1 cellular context compared by ENCODE assay signal in the genomic region with DNA sequence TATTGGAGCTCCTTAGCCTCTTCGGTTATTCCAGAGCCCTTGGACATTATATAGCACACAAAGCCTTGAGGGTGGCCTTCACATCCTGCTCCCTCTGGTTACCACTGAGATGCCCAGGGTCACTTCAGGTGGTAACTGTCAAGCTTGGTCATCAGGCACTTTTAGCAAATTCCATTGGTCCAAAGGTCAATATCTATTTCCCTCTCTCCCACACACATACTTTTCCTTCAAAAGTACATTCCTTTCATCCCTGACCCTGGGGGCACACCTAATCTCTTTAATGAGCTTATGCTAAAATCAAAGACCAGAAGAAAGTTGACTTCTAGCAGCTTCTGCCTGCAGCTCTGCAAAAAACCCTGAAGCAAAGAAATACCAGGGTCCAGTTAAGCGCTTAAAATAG.
TF ChIP-seq lines count a peak whose summit lies in the region.

No MANE protein-coding gene starts in this region.

TF ChIP-seq in HepG2, 621 proteins besides CTCF, POLR2A, EP300 and RAD21 (continued from another document):
- TF ChIP-seq, protein P1, sequence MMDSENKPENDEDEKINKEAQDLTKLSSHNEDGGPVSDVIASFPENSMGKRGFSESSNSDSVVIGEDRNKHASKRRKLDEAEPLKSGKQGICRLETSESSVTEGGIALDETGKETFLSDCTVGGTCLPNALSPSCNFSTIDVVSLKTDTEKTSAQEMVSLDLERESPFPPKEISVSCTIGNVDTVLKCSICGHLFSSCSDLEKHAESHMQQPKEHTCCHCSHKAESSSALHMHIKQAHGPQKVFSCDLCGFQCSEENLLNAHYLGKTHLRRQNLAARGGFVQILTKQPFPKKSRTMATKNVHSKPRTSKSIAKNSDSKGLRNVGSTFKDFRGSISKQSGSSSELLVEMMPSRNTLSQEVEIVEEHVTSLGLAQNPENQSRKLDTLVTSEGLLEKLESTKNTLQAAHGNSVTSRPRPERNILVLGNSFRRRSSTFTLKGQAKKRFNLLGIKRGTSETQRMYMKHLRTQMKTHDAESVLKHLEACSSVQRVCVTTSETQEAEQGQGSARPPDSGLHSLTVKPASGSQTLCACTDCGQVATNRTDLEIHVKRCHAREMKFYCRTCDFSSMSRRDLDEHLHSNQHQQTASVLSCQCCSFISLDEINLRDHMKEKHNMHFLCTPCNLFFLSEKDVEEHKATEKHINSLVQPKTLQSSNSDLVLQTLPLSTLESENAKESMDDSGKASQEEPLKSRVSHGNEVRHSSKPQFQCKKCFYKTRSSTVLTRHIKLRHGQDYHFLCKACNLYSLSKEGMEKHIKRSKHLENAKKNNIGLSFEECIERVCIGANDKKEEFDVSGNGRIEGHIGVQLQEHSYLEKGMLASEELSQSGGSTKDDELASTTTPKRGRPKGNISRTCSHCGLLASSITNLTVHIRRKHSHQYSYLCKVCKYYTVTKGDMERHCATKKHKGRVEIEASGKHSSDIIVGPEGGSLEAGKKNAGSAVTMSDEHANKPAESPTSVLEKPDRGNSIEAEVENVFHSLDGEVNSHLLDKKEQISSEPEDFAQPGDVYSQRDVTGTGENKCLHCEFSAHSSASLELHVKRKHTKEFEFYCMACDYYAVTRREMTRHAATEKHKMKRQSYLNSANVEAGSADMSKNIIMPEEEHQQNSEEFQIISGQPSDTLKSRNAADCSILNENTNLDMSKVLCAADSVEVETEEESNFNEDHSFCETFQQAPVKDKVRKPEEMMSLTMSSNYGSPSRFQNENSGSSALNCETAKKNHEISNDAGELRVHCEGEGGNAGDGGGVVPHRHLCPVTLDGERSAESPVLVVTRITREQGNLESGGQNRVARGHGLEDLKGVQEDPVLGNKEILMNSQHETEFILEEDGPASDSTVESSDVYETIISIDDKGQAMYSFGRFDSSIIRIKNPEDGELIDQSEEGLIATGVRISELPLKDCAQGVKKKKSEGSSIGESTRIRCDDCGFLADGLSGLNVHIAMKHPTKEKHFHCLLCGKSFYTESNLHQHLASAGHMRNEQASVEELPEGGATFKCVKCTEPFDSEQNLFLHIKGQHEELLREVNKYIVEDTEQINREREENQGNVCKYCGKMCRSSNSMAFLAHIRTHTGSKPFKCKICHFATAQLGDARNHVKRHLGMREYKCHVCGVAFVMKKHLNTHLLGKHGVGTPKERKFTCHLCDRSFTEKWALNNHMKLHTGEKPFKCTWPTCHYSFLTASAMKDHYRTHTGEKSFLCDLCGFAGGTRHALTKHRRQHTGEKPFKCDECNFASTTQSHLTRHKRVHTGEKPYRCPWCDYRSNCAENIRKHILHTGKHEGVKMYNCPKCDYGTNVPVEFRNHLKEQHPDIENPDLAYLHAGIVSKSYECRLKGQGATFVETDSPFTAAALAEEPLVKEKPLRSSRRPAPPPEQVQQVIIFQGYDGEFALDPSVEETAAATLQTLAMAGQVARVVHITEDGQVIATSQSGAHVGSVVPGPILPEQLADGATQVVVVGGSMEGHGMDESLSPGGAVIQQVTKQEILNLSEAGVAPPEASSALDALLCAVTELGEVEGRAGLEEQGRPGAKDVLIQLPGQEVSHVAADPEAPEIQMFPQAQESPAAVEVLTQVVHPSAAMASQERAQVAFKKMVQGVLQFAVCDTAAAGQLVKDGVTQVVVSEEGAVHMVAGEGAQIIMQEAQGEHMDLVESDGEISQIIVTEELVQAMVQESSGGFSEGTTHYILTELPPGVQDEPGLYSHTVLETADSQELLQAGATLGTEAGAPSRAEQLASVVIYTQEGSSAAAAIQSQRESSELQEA (CRISPR knock-in tag; IDR thresholded peaks at IDR 0.05; ENCODE audit: not compliant biosample characterization) = no peak
- TF ChIP-seq NR2F6 (IDR thresholded peaks at IDR 0.05) (peak; percentile 66; the same call in 1 of the 2 replicates), NR2F6 (CRISPR knock-in tag; IDR thresholded peaks at IDR 0.05) (0 out of 2 replicates have a peak, but pooled peaks have one; percentile 21), ISL2 (CRISPR knock-in tag; IDR thresholded peaks at IDR 0.05) (peak; percentile 57; the same call in 1 of the 2 replicates), ZNF709 (CRISPR knock-in tag; IDR thresholded peaks at IDR 0.05) (no peak), TCF7 (IDR thresholded peaks at IDR 0.05; ENCODE audit: low read depth) (peak; percentile 37; the same call in 1 of the 2 replicates), HNF4A (CRISPR knock-in tag; IDR thresholded peaks at IDR 0.05) (peak; percentile 90), YY1 (IDR thresholded peaks at IDR 0.05; ENCODE audit: insufficient read depth, insufficient replicate concordance, low read depth, low read length) (no peak), NFKB2 (CRISPR knock-in tag; IDR thresholded peaks at IDR 0.05; ENCODE audit: borderline replicate concordance) (no peak), ZNF562 (CRISPR knock-in tag; IDR thresholded peaks at IDR 0.05; ENCODE audit: borderline replicate concordance) (no peak), NKX3-1 (CRISPR knock-in tag; IDR thresholded peaks at IDR 0.05) (no peak)
- TF ChIP-seq, protein P2, sequence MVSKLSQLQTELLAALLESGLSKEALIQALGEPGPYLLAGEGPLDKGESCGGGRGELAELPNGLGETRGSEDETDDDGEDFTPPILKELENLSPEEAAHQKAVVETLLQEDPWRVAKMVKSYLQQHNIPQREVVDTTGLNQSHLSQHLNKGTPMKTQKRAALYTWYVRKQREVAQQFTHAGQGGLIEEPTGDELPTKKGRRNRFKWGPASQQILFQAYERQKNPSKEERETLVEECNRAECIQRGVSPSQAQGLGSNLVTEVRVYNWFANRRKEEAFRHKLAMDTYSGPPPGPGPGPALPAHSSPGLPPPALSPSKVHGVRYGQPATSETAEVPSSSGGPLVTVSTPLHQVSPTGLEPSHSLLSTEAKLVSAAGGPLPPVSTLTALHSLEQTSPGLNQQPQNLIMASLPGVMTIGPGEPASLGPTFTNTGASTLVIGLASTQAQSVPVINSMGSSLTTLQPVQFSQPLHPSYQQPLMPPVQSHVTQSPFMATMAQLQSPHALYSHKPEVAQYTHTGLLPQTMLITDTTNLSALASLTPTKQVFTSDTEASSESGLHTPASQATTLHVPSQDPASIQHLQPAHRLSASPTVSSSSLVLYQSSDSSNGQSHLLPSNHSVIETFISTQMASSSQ (IDR thresholded peaks at IDR 0.05; ENCODE audit: low read depth) = no peak
- TF ChIP-seq, protein P2 (CRISPR knock-in tag; IDR thresholded peaks at IDR 0.05; ENCODE audit: borderline replicate concordance) = peak; percentile 42; the same call in 1 of the 2 replicates
- TF ChIP-seq, protein P3, sequence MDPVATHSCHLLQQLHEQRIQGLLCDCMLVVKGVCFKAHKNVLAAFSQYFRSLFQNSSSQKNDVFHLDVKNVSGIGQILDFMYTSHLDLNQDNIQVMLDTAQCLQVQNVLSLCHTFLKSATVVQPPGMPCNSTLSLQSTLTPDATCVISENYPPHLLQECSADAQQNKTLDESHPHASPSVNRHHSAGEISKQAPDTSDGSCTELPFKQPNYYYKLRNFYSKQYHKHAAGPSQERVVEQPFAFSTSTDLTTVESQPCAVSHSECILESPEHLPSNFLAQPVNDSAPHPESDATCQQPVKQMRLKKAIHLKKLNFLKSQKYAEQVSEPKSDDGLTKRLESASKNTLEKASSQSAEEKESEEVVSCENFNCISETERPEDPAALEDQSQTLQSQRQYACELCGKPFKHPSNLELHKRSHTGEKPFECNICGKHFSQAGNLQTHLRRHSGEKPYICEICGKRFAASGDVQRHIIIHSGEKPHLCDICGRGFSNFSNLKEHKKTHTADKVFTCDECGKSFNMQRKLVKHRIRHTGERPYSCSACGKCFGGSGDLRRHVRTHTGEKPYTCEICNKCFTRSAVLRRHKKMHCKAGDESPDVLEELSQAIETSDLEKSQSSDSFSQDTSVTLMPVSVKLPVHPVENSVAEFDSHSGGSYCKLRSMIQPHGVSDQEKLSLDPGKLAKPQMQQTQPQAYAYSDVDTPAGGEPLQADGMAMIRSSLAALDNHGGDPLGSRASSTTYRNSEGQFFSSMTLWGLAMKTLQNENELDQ (CRISPR knock-in tag; IDR thresholded peaks at IDR 0.05; ENCODE audit: borderline replicate concordance) = no peak
- TF ChIP-seq, protein P4, sequence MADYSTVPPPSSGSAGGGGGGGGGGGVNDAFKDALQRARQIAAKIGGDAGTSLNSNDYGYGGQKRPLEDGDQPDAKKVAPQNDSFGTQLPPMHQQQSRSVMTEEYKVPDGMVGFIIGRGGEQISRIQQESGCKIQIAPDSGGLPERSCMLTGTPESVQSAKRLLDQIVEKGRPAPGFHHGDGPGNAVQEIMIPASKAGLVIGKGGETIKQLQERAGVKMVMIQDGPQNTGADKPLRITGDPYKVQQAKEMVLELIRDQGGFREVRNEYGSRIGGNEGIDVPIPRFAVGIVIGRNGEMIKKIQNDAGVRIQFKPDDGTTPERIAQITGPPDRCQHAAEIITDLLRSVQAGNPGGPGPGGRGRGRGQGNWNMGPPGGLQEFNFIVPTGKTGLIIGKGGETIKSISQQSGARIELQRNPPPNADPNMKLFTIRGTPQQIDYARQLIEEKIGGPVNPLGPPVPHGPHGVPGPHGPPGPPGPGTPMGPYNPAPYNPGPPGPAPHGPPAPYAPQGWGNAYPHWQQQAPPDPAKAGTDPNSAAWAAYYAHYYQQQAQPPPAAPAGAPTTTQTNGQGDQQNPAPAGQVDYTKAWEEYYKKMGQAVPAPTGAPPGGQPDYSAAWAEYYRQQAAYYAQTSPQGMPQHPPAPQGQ (CRISPR knock-in tag; IDR thresholded peaks at IDR 0.05; ENCODE audit: borderline replicate concordance) = no peak
- TF ChIP-seq, protein P5, sequence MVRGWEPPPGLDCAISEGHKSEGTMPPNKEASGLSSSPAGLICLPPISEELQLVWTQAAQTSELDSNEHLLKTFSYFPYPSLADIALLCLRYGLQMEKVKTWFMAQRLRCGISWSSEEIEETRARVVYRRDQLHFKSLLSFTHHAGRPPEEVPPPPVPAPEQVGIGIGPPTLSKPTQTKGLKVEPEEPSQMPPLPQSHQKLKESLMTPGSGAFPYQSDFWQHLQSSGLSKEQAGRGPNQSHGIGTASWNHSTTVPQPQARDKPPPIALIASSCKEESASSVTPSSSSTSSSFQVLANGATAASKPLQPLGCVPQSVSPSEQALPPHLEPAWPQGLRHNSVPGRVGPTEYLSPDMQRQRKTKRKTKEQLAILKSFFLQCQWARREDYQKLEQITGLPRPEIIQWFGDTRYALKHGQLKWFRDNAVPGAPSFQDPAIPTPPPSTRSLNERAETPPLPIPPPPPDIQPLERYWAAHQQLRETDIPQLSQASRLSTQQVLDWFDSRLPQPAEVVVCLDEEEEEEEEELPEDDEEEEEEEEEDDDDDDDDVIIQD (CRISPR knock-in tag; IDR thresholded peaks at IDR 0.05; ENCODE audit: low read depth) = peak; percentile 45; the same call in 1 of the 2 replicates
